In genomic region chr12:91219511-91219910, GRCh38 we compare ENCODE assay signal across 17 cellular contexts. TPM values are rescaled to one million over a fixed set of nuclear protein-coding genes. Genes with fewer than 3 reads are reported as not detected.
DNase-seq lines count a peak whose midpoint lies in the region; ATAC-seq and TF ChIP-seq lines count a peak whose summit lies in the region.
"Had no signal": no experiment of that assay in that cellular context is flagged by ENCODE, and none has a peak within 500 bp of the region (broad histone marks: within the 10 kb centered on the region; RNA-seq: fewer than 3 reads in every experiment).

No MANE protein-coding gene starts in this region.

- ATAC-seq in gastroesophageal sphincter (peak; percentile 37), left colon (no peak)
- ATAC-seq: natural killer cell treated with Interleukin-12 subunit alpha and Interleukin-12 subunit beta and Interleukin-15 and Interleukin-18, amount 100 ng/mL, for 72 hours; Right ventricle myocardium inferior had no signal

- BruUV-seq in mammary epithelial cell (replicated peaks; lab: Mats Ljungman, UMichigan), result no TSS peak

- no peak for TF ChIP-seq POLR2A in gastroesophageal sphincter (IDR thresholded peaks at IDR 0.05)

- H3K36me3 ChIP-seq in mammary epithelial cell (ENCODE audit: insufficient read depth, low read length) (no peaks in the 10 kb centered on the region), gastroesophageal sphincter (no peaks in the 10 kb centered on the region)

- no peaks in the 10 kb centered on the region for H4K20me1 ChIP-seq in mammary epithelial cell (ENCODE audit: insufficient read depth, low read length)

- H3K79me2 ChIP-seq in mammary epithelial cell (ENCODE audit: insufficient read depth, low read length), result no peaks in the 10 kb centered on the region

- TF ChIP-seq CTCF in mammary epithelial cell (conservative IDR thresholded peaks at IDR 0.05 in 1 of 2, IDR thresholded peaks at IDR 0.05 in 1 of 2; ENCODE audit: extremely low read depth in 1 of 2, insufficient read depth in 1 of 2, low read depth in 1 of 2, low read length in 2 of 2) (no peak), gastroesophageal sphincter (IDR thresholded peaks at IDR 0.05) (no peak)

- H3K9ac ChIP-seq in mammary epithelial cell (ENCODE audit: insufficient read depth, low read length), result no peak overlapping the region

- no peak overlapping the region for H3K4me2 ChIP-seq in mammary epithelial cell (ENCODE audit: insufficient read depth, low read depth, low read length)

- H3K27ac ChIP-seq in mammary epithelial cell (ENCODE audit: insufficient read depth, low read depth, low read length) (no peak overlapping the region), gastroesophageal sphincter (no peak overlapping the region)
- H3K27ac ChIP-seq: testis had no signal

- H3K27me3 ChIP-seq in mammary epithelial cell (ENCODE audit: insufficient read depth, low read length), result peaks cover 4% of the 10 kb centered on the region
- H3K27me3 ChIP-seq in gastroesophageal sphincter, result no peaks in the 10 kb centered on the region
- H3K27me3 ChIP-seq: testis had no signal

- intact Hi-C loops in mammary epithelial cell (cut with micrococcal nuclease), result no loop called here
- intact Hi-C loops in left colon (cut with DNase I, micrococcal nuclease), result no loop called here

- H3K4me1 ChIP-seq in mammary epithelial cell (ENCODE audit: insufficient read depth, low read length) (no peaks in the 10 kb centered on the region), gastroesophageal sphincter (no peaks in the 10 kb centered on the region)
- H3K4me1 ChIP-seq: testis had no signal

- no peak overlapping the region for H2AFZ ChIP-seq in mammary epithelial cell (ENCODE audit: low read depth, low read length)

- DNase-seq in AG08395 (ENCODE audit: low spot score), result peak; percentile 37
- DNase-seq in M059J (ENCODE audit: low read depth), result peak; percentile 74
- peak; percentile 76 for DNase-seq in mammary epithelial cell
- no peak for DNase-seq in left colon
- DNase-seq in OCI-M2 (lab: John Stamatoyannopoulos, UW; ENCODE audit: unreplicated experiment), result no peak
- no peak for DNase-seq in stimulated activated naive CD4-positive, alpha-beta T cell treated with Interleukin-2 at 50 U/mL for 16 hours (lab: John Stamatoyannopoulos, UW)
- no peak for DNase-seq in NCI-H187 treated with DMSO at 0.1 percent for 48 hours (lab: John Stamatoyannopoulos, UW)
- DNase-seq: activated CD4-positive, alpha-beta T cell treated with anti-CD3 and anti-CD28 coated beads for 48 hours; activated T-cell treated with anti-CD3 and anti-CD28 coated beads, Interleukin-2, amount 50 U/mL, for 24 hours; MM.1S; NCI-H2107; NCI-H748 treated with DMSO at 0.1 percent for 48 hours; testis had no signal

- CTCF ChIA-PET in mammary epithelial cell (lab: Charles Lee; ENCODE audit: low non-redundant PET), result no interaction called here

- in situ Hi-C loops in mammary epithelial cell (cut with MboI; ENCODE audit: low sequenced_read_pairs in 2 of 2), result no loop called here

- no peak overlapping the region for H3K4me3 ChIP-seq in mammary epithelial cell (replicated peaks in 1 of 3; ENCODE audit: insufficient read depth in 1 of 3, low read depth in 2 of 3, low read length in 3 of 3)
- H3K4me3 ChIP-seq in gastroesophageal sphincter, result no peak overlapping the region
- H3K4me3 ChIP-seq: testis had no signal

- no peak for TF ChIP-seq EP300 in gastroesophageal sphincter (IDR thresholded peaks at IDR 0.05)

- dilution Hi-C loops in mammary epithelial cell (cut with HindIII; ENCODE audit: low sequenced_read_pairs), result no loop called here

- no peaks in the 10 kb centered on the region for H3K9me3 ChIP-seq in mammary epithelial cell (replicated peaks; ENCODE audit: insufficient read depth, low read length)
- H3K9me3 ChIP-seq in gastroesophageal sphincter, result no peaks in the 10 kb centered on the region
- H3K9me3 ChIP-seq: testis had no signal

RNA-seq across cellular contexts. Expression of gene DCN, which starts 36.9 kb away (rescaled TPM):
- total RNA-seq in M059J (2014; rRNA removed; shearing (Covaris generic)), result 16.3 and 16.5 TPM in 2 replicates
- 1 to 10 TPM in 1 of 2 donors, under 1 TPM in 1; 0.75 to 3.2 TPM for total RNA-seq in mammary epithelial cell
- 11.4 TPM for polyA plus RNA-seq in mammary epithelial cell
- not detected for polyA minus RNA-seq in mammary epithelial cell
- 1,000 to 10,000 TPM in 3 of 4 donors, 100 to 1,000 TPM in 1; 552 to 2,825 (median 1,634) TPM for total RNA-seq in gastroesophageal sphincter
- total RNA-seq in left colon, result 100 to 1,000 TPM; 145 to 315 TPM
- total RNA-seq: G401; natural killer cell treated with Interleukin-12 subunit alpha and Interleukin-12 subunit beta and Interleukin-15 and Interleukin-18, amount 100 ng/mL, for 72 hours had no signal

Comparison
In these comparisons a context has a peak if more than half of its experiments do, and no peak if none do; other contexts are left out.
1. DNase-seq: peak in AG08395 (single experiment), M059J (single experiment) and mammary epithelial cell (single experiment); none in left colon (0 of 2), OCI-M2 (single experiment), stimulated activated naive CD4-positive, alpha-beta T cell treated with Interleukin-2 at 50 U/mL for 16 hours (single experiment) and NCI-H187 treated with DMSO at 0.1 percent for 48 hours (single experiment).